11 cellular contexts compared by ENCODE assay signal in genomic region chr13:94657167-94657566, GRCh38. TPM values are rescaled to one million over a fixed set of nuclear protein-coding genes. Genes with fewer than 3 reads are reported as not detected.
DNase-seq lines count a peak whose midpoint lies in the region; ATAC-seq and TF ChIP-seq lines count a peak whose summit lies in the region.
"Had no signal": no experiment of that assay in that cellular context is flagged by ENCODE, and none has a peak within 500 bp of the region (broad histone marks: within the 10 kb centered on the region; RNA-seq: fewer than 3 reads in every experiment).

No MANE protein-coding gene starts in this region.

- intact Hi-C loops in CD4-positive, alpha-beta T cell (cut with DNase I, micrococcal nuclease): no loop called here

- CTCF ChIA-PET in CD4-positive, alpha-beta T cell (lab: Charles Lee): no interaction called here

- POLR2A ChIA-PET in CD4-positive, alpha-beta T cell (lab: Charles Lee): no interaction called here

- no peaks in the 10 kb centered on the region for H3K9me3 ChIP-seq in Peyer's patch
- H3K9me3 ChIP-seq in CD4-positive, alpha-beta T cell (ENCODE audit: control insufficient read depth, low read length): no peaks in the 10 kb centered on the region

- no peak for TF ChIP-seq POLR2A in Peyer's patch (IDR thresholded peaks at IDR 0.05)

- H3K4me3 Mint-ChIP-seq in CD4-positive, alpha-beta T cell: no peak overlapping the region
- H3K4me3 Mint-ChIP-seq: central memory CD8-positive, alpha-beta T cell; neural progenitor cell had no signal

- no peaks in the 10 kb centered on the region for H3K27me3 ChIP-seq in Peyer's patch
- no peaks in the 10 kb centered on the region for H3K27me3 ChIP-seq in CD4-positive, alpha-beta T cell (ENCODE audit: control insufficient read depth, insufficient read depth, low read length)
- H3K27me3 ChIP-seq: neural progenitor cell had no signal

- peaks cover 14% of the 10 kb centered on the region for H3K27me3 Mint-ChIP-seq in CD4-positive, alpha-beta T cell

- H3K27ac Mint-ChIP-seq in CD4-positive, alpha-beta T cell: no peak overlapping the region
- H3K27ac Mint-ChIP-seq: neural progenitor cell had no signal

- no peak for TF ChIP-seq CTCF in Peyer's patch (IDR thresholded peaks at IDR 0.05)
- TF ChIP-seq CTCF in CD4-positive, alpha-beta T cell (IDR thresholded peaks at IDR 0.05): no peak

- no peak overlapping the region for H3K4me3 ChIP-seq in Peyer's patch
- H3K4me3 ChIP-seq: neural progenitor cell had no signal

- no peaks in the 10 kb centered on the region for H3K9me3 Mint-ChIP-seq in CD4-positive, alpha-beta T cell
- H3K9me3 Mint-ChIP-seq: central memory CD8-positive, alpha-beta T cell had no signal

- H3K36me3 ChIP-seq in Peyer's patch: no peaks in the 10 kb centered on the region
- H3K36me3 ChIP-seq: neural progenitor cell had no signal

- no peaks in the 10 kb centered on the region for H3K36me3 Mint-ChIP-seq in CD4-positive, alpha-beta T cell (ENCODE audit: low read depth)

- H3K27ac ChIP-seq in substantia nigra (ENCODE audit: low read depth, low read length, poor library complexity, severe bottlenecking): no peak overlapping the region
- H3K27ac ChIP-seq in Peyer's patch: no peak overlapping the region
- H3K27ac ChIP-seq in CD4-positive, alpha-beta T cell (ENCODE audit: low read depth, low read length): no peak overlapping the region
- H3K27ac ChIP-seq: neural progenitor cell, VCaP had no signal

- no peaks in the 10 kb centered on the region for H3K4me1 Mint-ChIP-seq in CD4-positive, alpha-beta T cell (ENCODE audit: low read depth)
- H3K4me1 Mint-ChIP-seq: central memory CD8-positive, alpha-beta T cell had no signal

- H3K4me1 ChIP-seq in Peyer's patch: peaks cover 0 to 13% (median 0%) of the 10 kb centered on the region in 4 donors

- DNase-seq in substantia nigra (lab: John Stamatoyannopoulos, UW): no peak
- no peak for DNase-seq in Peyer's patch
- DNase-seq in G401 (ENCODE audit: low spot score): no peak
- DNase-seq in CD4-positive, alpha-beta T cell: no peak

- ATAC-seq in GM18867 (IDR thresholded peaks at IDR 0.05; ENCODE audit: unreplicated experiment) (peak; percentile 35), GM21576 (IDR thresholded peaks at IDR 0.05; ENCODE audit: unreplicated experiment) (peak; percentile 29), HG03442 (IDR thresholded peaks at IDR 0.05; ENCODE audit: unreplicated experiment) (peak; percentile 33), esophagus mucosa (peak; percentile 85)
- ATAC-seq in CD4-positive, alpha-beta T cell (ENCODE audit: poor library complexity): no peak

- in situ Hi-C loops in G401 (cut with HindIII; ENCODE audit: low sequenced_read_pairs): no loop called here

RNA-seq across cellular contexts. Expression of gene SOX21, which starts 55.2 kb away (rescaled TPM):
- total RNA-seq in esophagus mucosa (12.8 TPM), Peyer's patch (not detected)
- total RNA-seq in G401 (2014; rRNA removed; shearing (Covaris generic)): not detected in 2 replicates
- total RNA-seq in CD4-positive, alpha-beta T cell: not detected

RNA-seq across cellular contexts. Expression of gene GPR180, which starts 55.5 kb away (rescaled TPM):
- total RNA-seq in esophagus mucosa (2.4 TPM), Peyer's patch (1 to 10 TPM; 1.8 to 5.0 (median 3.5) TPM)
- 5.2 and 7.9 TPM in 2 replicates for total RNA-seq in G401 (2014; rRNA removed; shearing (Covaris generic))
- total RNA-seq in CD4-positive, alpha-beta T cell: under 1 TPM; 0.80 to 0.92 TPM

Comparison
In these comparisons a context has a peak if more than half of its experiments do, and no peak if none do; other contexts are left out.
1. RNA of gene SOX21, which starts 55.2 kb away (total RNA-seq): 12.8 TPM in esophagus mucosa (single experiment); not detected in Peyer's patch, not detected in G401 and not detected in CD4-positive, alpha-beta T cell; every median in the first group is over 10 times any median in the second.